Comparison of ENCODE assay signal across 9 cellular contexts in genomic region chr20:3995067-3995748, GRCh38. TPM values are rescaled to one million over a fixed set of nuclear protein-coding genes. Genes with fewer than 3 reads are reported as not detected.
DNase-seq lines count a peak whose midpoint lies in the region; ATAC-seq and TF ChIP-seq lines count a peak whose summit lies in the region.
"Had no signal": no experiment of that assay in that cellular context is flagged by ENCODE, and none has a peak within 500 bp of the region (broad histone marks: within the 10 kb centered on the region; RNA-seq: fewer than 3 reads in every experiment).

No MANE protein-coding gene starts in this region.

- intact Hi-C loops in activated CD8-positive, alpha-beta T cell treated with anti-CD3 and anti-CD28 coated beads for 36 hours (cut with micrococcal nuclease) = no loop called here

- peak overlapping the region; percentile 60 for H3K27ac Mint-ChIP-seq in activated CD8-positive, alpha-beta T cell treated with anti-CD3 and anti-CD28 coated beads for 36 hours

- POLR2A ChIA-PET in activated CD8-positive, alpha-beta T cell treated with anti-CD3 and anti-CD28 coated beads for 36 hours (lab: Charles Lee) = no interaction called here

- no peaks in the 10 kb centered on the region for H3K9me3 Mint-ChIP-seq in activated CD8-positive, alpha-beta T cell treated with anti-CD3 and anti-CD28 coated beads for 36 hours

- peak; percentile 74 for ATAC-seq in HG03342 (IDR thresholded peaks at IDR 0.05; ENCODE audit: unreplicated experiment)
- peak; percentile 74 for ATAC-seq in activated CD8-positive, alpha-beta T cell treated with anti-CD3 and anti-CD28 coated beads for 36 hours
- no peak for ATAC-seq in HG03469 (IDR thresholded peaks at IDR 0.05; ENCODE audit: unreplicated experiment)

- no peak for TF ChIP-seq CTCF in activated CD8-positive, alpha-beta T cell treated with anti-CD3 and anti-CD28 coated beads for 36 hours (IDR thresholded peaks at IDR 0.05)

- H3K36me3 Mint-ChIP-seq in activated CD8-positive, alpha-beta T cell treated with anti-CD3 and anti-CD28 coated beads for 36 hours (ENCODE audit: low read depth) = no peaks in the 10 kb centered on the region

- H3K27me3 Mint-ChIP-seq in activated CD8-positive, alpha-beta T cell treated with anti-CD3 and anti-CD28 coated beads for 36 hours = no peaks in the 10 kb centered on the region

- CTCF ChIA-PET in activated CD8-positive, alpha-beta T cell treated with anti-CD3 and anti-CD28 coated beads for 36 hours (lab: Charles Lee) = interaction anchor here (0.9 to 1.2 kb wide), 2 partner anchors 15 to 97 kb away, joined by 3 read pairs; no protein-coding TSS in a partner anchor

- H3K4me1 Mint-ChIP-seq in activated CD8-positive, alpha-beta T cell treated with anti-CD3 and anti-CD28 coated beads for 36 hours (ENCODE audit: low read depth) = peaks cover 53% of the 10 kb centered on the region

- no peak overlapping the region for H3K4me3 Mint-ChIP-seq in activated CD8-positive, alpha-beta T cell treated with anti-CD3 and anti-CD28 coated beads for 36 hours

- DNase-seq in Daoy (ENCODE audit: low read depth) = peak; percentile 32
- peak; percentile 50 for DNase-seq in activated CD8-positive, alpha-beta T cell treated with anti-CD3 and anti-CD28 coated beads for 36 hours
- peak; percentile 61 for DNase-seq in kidney tubule cell (ENCODE audit: low spot score)
- DNase-seq in NCI-H2081 treated with DMSO at 0.1 percent for 48 hours (lab: John Stamatoyannopoulos, UW) = no peak
- DNase-seq in mesenteric fat pad (ENCODE audit: low spot score) = no peak
- no peak for DNase-seq in T-helper 9 cell
- DNase-seq: T1000 had no signal

RNA-seq across cellular contexts. Expression of gene RNF24, which starts 20.1 kb away (rescaled TPM):
- total RNA-seq in Daoy (2014; rRNA removed; shearing (Covaris generic)) = 3.1 and 7.6 TPM in 2 replicates
- total RNA-seq in activated CD8-positive, alpha-beta T cell treated with anti-CD3 and anti-CD28 coated beads for 36 hours = 10 to 100 TPM; 16.7 to 17.2 TPM
- total RNA-seq in mesenteric fat pad = 17.3 TPM

Comparison
In these comparisons a context has a peak if more than half of its experiments do, and no peak if none do; other contexts are left out.
1. DNase-seq: peak in Daoy (single experiment), activated CD8-positive, alpha-beta T cell treated with anti-CD3 and anti-CD28 coated beads for 36 hours (single experiment) and kidney tubule cell (single experiment); none in NCI-H2081 treated with DMSO at 0.1 percent for 48 hours (single experiment), mesenteric fat pad (single experiment) and T-helper 9 cell (single experiment).